36 cellular contexts compared by ENCODE assay signal in the genomic region with DNA sequence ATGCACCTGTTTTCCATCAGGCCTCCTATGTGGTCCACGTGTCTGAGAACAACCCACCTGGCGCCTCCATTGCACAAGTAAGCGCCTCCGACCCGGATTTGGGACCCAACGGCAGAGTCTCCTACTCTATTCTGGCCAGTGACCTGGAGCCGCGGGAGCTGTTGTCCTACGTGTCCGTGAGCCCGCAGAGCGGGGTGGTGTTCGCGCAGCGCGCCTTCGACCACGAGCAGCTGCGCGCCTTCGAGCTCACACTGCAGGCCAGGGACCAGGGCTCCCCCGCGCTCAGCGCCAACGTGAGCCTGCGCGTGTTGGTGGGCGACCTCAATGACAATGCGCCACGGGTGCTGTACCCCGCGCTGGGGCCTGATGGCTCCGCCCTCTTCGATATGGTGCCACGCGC. TPM values are rescaled to one million over a fixed set of nuclear protein-coding genes. Genes with fewer than 3 reads are reported as not detected.
"Had no signal": no experiment of that assay in that cellular context is flagged by ENCODE, and none has a peak within 500 bp of the region (broad histone marks: within the 10 kb centered on the region; RNA-seq: fewer than 3 reads in every experiment).

No MANE protein-coding gene starts in this region.

- DNase-seq: Kasumi-1, MG63, MM.1S, MV-4-11, NCI-H1048, NCI-H1092, NCI-H1092 treated with DMSO at 0.1 percent for 48 hours, NCI-H1105, NCI-H1105 treated with DMSO at 0.1 percent for 48 hours, NCI-H1417, NCI-H1417 treated with DMSO at 0.1 percent for 48 hours, NCI-H1436, NCI-H1436 treated with DMSO at 0.1 percent for 48 hours, NCI-H146, NCI-H1694, NCI-H1694 treated with DMSO at 0.1 percent for 48 hours, NCI-H187, NCI-H187 treated with DMSO at 0.1 percent for 48 hours, NCI-H1930, NCI-H2029, NCI-H2029 treated with DMSO at 0.1 percent for 48 hours, NCI-H2081, NCI-H2081 treated with DMSO at 0.1 percent for 48 hours, NCI-H2107, NCI-H2171, NCI-H2171 treated with DMSO at 0.1 percent for 48 hours, NCI-H2227 treated with DMSO at 0.1 percent for 48 hours, NCI-H226, NCI-H345, NCI-H446, NCI-H446 treated with DMSO at 0.1 percent for 48 hours, NCI-H510A, NCI-H510A treated with DMSO at 0.1 percent for 48 hours had no signal

- H3K4me3 ChIP-seq: MG63 had no signal

- H3K9ac ChIP-seq: KMS-11 had no signal

- H3K4me2 ChIP-seq: KMS-11 had no signal

- H3K27ac ChIP-seq: KMS-11 had no signal

- H3K36me3 ChIP-seq: MG63 had no signal

- H3K27me3 ChIP-seq: MG63 had no signal

RNA-seq across cellular contexts. Expression of a gene that starts 8.0 kb away (rescaled TPM):
- total RNA-seq: M059J, NCI-H460 had no signal
